7 cellular contexts compared by ENCODE assay signal in the genomic region with DNA sequence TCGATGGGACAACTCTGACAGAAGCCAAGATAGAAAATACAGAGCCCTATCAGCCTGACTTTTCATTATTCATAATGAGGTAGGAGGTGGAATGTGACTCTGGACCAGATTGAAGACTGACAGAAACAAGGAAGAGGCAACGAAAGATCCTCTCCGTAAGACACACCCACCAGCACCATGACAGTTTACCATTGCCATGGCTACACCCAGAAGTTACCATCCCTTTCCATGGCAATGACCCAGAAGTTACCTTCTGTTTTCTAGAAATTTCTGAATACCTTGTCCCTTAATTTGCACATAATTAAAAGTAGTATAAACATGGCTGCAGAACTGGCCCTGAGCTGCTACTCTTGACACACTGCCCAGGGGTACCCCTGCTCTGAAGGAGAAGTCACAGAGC. TPM values are rescaled to one million over a fixed set of nuclear protein-coding genes. Genes with fewer than 3 reads are reported as not detected.
DNase-seq lines count a peak whose midpoint lies in the region; ATAC-seq, FAIRE-seq and TF ChIP-seq lines count a peak whose summit lies in the region.
"Not testable (repeated sequence)": the region's sequence is repeated elsewhere in the genome, so short reads cannot be mapped to it uniquely, and the experiment has no call there.

No MANE protein-coding gene starts in this region.

- H3K36me3 Mint-ChIP-seq in T-cell: peaks cover 37% of the 10 kb centered on the region
- peaks cover 66% of the 10 kb centered on the region for H3K36me3 Mint-ChIP-seq in activated CD4-positive, alpha-beta memory T cell treated with anti-CD3 and anti-CD28 coated beads, Interleukin-2, amount 10 ng/mL, durations not matched to agents 7 days and 5 days (ENCODE audit: low read depth)
- H3K36me3 Mint-ChIP-seq in activated naive CD4-positive, alpha-beta T cell treated with anti-CD3 and anti-CD28 coated beads, Interleukin-2, amount 10 ng/mL, durations not matched to agents 7 days and 5 days: peaks cover 69% of the 10 kb centered on the region
- peaks cover 17% of the 10 kb centered on the region for H3K36me3 Mint-ChIP-seq in stimulated activated effector memory CD8-positive, alpha-beta T cell treated with anti-CD3 and anti-CD28 coated beads, Interleukin-12 subunit alpha, Interleukin-12 subunit beta, amount 100 ng/mL, for 72 hours

- not testable (repeated sequence) for ATAC-seq in DND-41 (ENCODE audit: insufficient read depth, low read depth)
- ATAC-seq in T-cell (replicated peaks in 1 of 4): peak in 1 of 4 experiments; percentile 18
- peak; percentile 34 for ATAC-seq in stimulated activated effector memory CD8-positive, alpha-beta T cell treated with anti-CD3 and anti-CD28 coated beads, Interleukin-12 subunit alpha, Interleukin-12 subunit beta, amount 100 ng/mL, for 72 hours

- not testable (repeated sequence) for H3K27me3 ChIP-seq in DND-41 (ENCODE audit: insufficient read depth, low read length, poor library complexity); effector memory CD4-positive, alpha-beta T cell (replicated peaks; ENCODE audit: control insufficient read depth, insufficient read depth, low read length, poor library complexity, severe bottlenecking)

- H4K20me1 ChIP-seq in DND-41 (ENCODE audit: insufficient read depth, low read length): not testable (repeated sequence)

- H3K4me1 Mint-ChIP-seq in T-cell: peaks cover 83 to 87% (median 87%) of the 10 kb centered on the region in 3 donors
- H3K4me1 Mint-ChIP-seq in activated CD4-positive, alpha-beta memory T cell treated with anti-CD3 and anti-CD28 coated beads, Interleukin-2, amount 10 ng/mL, durations not matched to agents 7 days and 5 days: peaks cover 55% of the 10 kb centered on the region
- peaks cover 56% of the 10 kb centered on the region for H3K4me1 Mint-ChIP-seq in activated naive CD4-positive, alpha-beta T cell treated with anti-CD3 and anti-CD28 coated beads, Interleukin-2, amount 10 ng/mL, durations not matched to agents 7 days and 5 days
- peaks cover 69% of the 10 kb centered on the region for H3K4me1 Mint-ChIP-seq in stimulated activated effector memory CD8-positive, alpha-beta T cell treated with anti-CD3 and anti-CD28 coated beads, Interleukin-12 subunit alpha, Interleukin-12 subunit beta, amount 100 ng/mL, for 72 hours

- not testable (repeated sequence) for TF ChIP-seq CTCF in DND-41 (IDR thresholded peaks at IDR 0.05; ENCODE audit: borderline replicate concordance, extremely low read depth, low read length, poor library complexity, severe bottlenecking)

- CTCF ChIA-PET in T-cell (lab: Charles Lee): interaction anchor here in 1 of 2 donors (0.8 to 1.5 kb wide), 2 partner anchors 29 to 335 kb away, joined by 3 to 6 read pairs; no protein-coding TSS in a partner anchor
- CTCF ChIA-PET in activated CD4-positive, alpha-beta memory T cell treated with anti-CD3 and anti-CD28 coated beads, Interleukin-2, amount 10 ng/mL, durations not matched to agents 7 days and 5 days (lab: Charles Lee): not testable (repeated sequence)
- CTCF ChIA-PET in activated naive CD4-positive, alpha-beta T cell treated with anti-CD3 and anti-CD28 coated beads, Interleukin-2, amount 10 ng/mL, durations not matched to agents 7 days and 5 days (lab: Charles Lee): interaction anchor here (1.2 kb wide), 1 partner anchor 12 kb away, joined by 3 read pairs; no protein-coding TSS in a partner anchor

- not testable (repeated sequence) for H3K4me3 ChIP-seq in DND-41 (ENCODE audit: low read depth in 1 of 2, low read length in 2 of 2); effector memory CD4-positive, alpha-beta T cell (ENCODE audit: insufficient read depth, low read depth, low read length, poor library complexity, severe bottlenecking)

- peak overlapping the region; percentile 9; the same call in 1 of the 2 replicates for H3K9ac ChIP-seq in DND-41 (ENCODE audit: low read depth, low read length)

- H3K9me3 ChIP-seq in DND-41 (ENCODE audit: insufficient read depth, low read length, severe bottlenecking); effector memory CD4-positive, alpha-beta T cell (ENCODE audit: control insufficient read depth, low read length): not testable (repeated sequence)

- peaks cover 89% of the 10 kb centered on the region for H3K79me2 ChIP-seq in DND-41 (ENCODE audit: insufficient read depth, low read length)

- peak overlapping the region in 2 of 3 donors; percentile 35 to 38 for H3K4me3 Mint-ChIP-seq in T-cell
- H3K4me3 Mint-ChIP-seq in activated CD4-positive, alpha-beta memory T cell treated with anti-CD3 and anti-CD28 coated beads, Interleukin-2, amount 10 ng/mL, durations not matched to agents 7 days and 5 days; activated naive CD4-positive, alpha-beta T cell treated with anti-CD3 and anti-CD28 coated beads, Interleukin-2, amount 10 ng/mL, durations not matched to agents 7 days and 5 days: not testable (repeated sequence)
- H3K4me3 Mint-ChIP-seq in stimulated activated effector memory CD8-positive, alpha-beta T cell treated with anti-CD3 and anti-CD28 coated beads, Interleukin-12 subunit alpha, Interleukin-12 subunit beta, amount 100 ng/mL, for 72 hours: peak overlapping the region; percentile 16

- H3K36me3 ChIP-seq in DND-41 (ENCODE audit: insufficient read depth, low read length): peaks cover 18% of the 10 kb centered on the region; the same call in 1 of the 2 replicates
- not testable (repeated sequence) for H3K36me3 ChIP-seq in effector memory CD4-positive, alpha-beta T cell (ENCODE audit: control insufficient read depth, insufficient read depth, low read length)

- POLR2A ChIA-PET in T-cell (lab: Charles Lee): interaction anchor here in 1 of 2 donors (0.7 kb wide), 1 partner anchor 286 kb away, joined by 3 read pairs; no protein-coding TSS in a partner anchor
- POLR2A ChIA-PET in activated CD4-positive, alpha-beta memory T cell treated with anti-CD3 and anti-CD28 coated beads, Interleukin-2, amount 10 ng/mL, durations not matched to agents 7 days and 5 days (lab: Charles Lee): not testable (repeated sequence)

- peak; percentile 80 for FAIRE-seq in HTR-8/SVneo (lab: Jason Lieb, UNC)

- peak overlapping the region; percentile 90 to 92 for H3K27ac Mint-ChIP-seq in T-cell
- peak overlapping the region; percentile 58 for H3K27ac Mint-ChIP-seq in activated CD4-positive, alpha-beta memory T cell treated with anti-CD3 and anti-CD28 coated beads, Interleukin-2, amount 10 ng/mL, durations not matched to agents 7 days and 5 days
- peak overlapping the region; percentile 77 for H3K27ac Mint-ChIP-seq in activated naive CD4-positive, alpha-beta T cell treated with anti-CD3 and anti-CD28 coated beads, Interleukin-2, amount 10 ng/mL, durations not matched to agents 7 days and 5 days
- peak overlapping the region; percentile 82 for H3K27ac Mint-ChIP-seq in stimulated activated effector memory CD8-positive, alpha-beta T cell treated with anti-CD3 and anti-CD28 coated beads, Interleukin-12 subunit alpha, Interleukin-12 subunit beta, amount 100 ng/mL, for 72 hours

- peaks cover 3 to 13% (median 4%) of the 10 kb centered on the region in 3 donors for H3K9me3 Mint-ChIP-seq in T-cell
- H3K9me3 Mint-ChIP-seq in activated CD4-positive, alpha-beta memory T cell treated with anti-CD3 and anti-CD28 coated beads, Interleukin-2, amount 10 ng/mL, durations not matched to agents 7 days and 5 days; stimulated activated effector memory CD8-positive, alpha-beta T cell treated with anti-CD3 and anti-CD28 coated beads, Interleukin-12 subunit alpha, Interleukin-12 subunit beta, amount 100 ng/mL, for 72 hours: not testable (repeated sequence)
- peaks cover 11% of the 10 kb centered on the region for H3K9me3 Mint-ChIP-seq in activated naive CD4-positive, alpha-beta T cell treated with anti-CD3 and anti-CD28 coated beads, Interleukin-2, amount 10 ng/mL, durations not matched to agents 7 days and 5 days

- peak overlapping the region; percentile 68 for H3K27ac ChIP-seq in DND-41 (ENCODE audit: low read length)
- peak overlapping the region; percentile 36 for H3K27ac ChIP-seq in effector memory CD4-positive, alpha-beta T cell (ENCODE audit: insufficient read depth, low read length, poor library complexity, severe bottlenecking)

- H3K4me2 ChIP-seq in DND-41 (ENCODE audit: insufficient read depth, low read length): peak overlapping the region; percentile 45

- not testable (repeated sequence) for H3K27me3 Mint-ChIP-seq in T-cell; activated CD4-positive, alpha-beta memory T cell treated with anti-CD3 and anti-CD28 coated beads, Interleukin-2, amount 10 ng/mL, durations not matched to agents 7 days and 5 days; activated naive CD4-positive, alpha-beta T cell treated with anti-CD3 and anti-CD28 coated beads, Interleukin-2, amount 10 ng/mL, durations not matched to agents 7 days and 5 days

- peaks cover 41% of the 10 kb centered on the region for H3K4me1 ChIP-seq in DND-41 (ENCODE audit: insufficient read depth, low read length)
- H3K4me1 ChIP-seq in effector memory CD4-positive, alpha-beta T cell (ENCODE audit: control insufficient read depth, insufficient read depth, low read length, poor library complexity, severe bottlenecking): peaks cover 25% of the 10 kb centered on the region

- DNase-seq in DND-41; HTR-8/SVneo (ENCODE audit: insufficient read length, low spot score); T-cell; activated CD4-positive, alpha-beta memory T cell treated with anti-CD3 and anti-CD28 coated beads, Interleukin-2, amount 10 ng/mL, durations not matched to agents 7 days and 5 days; activated naive CD4-positive, alpha-beta T cell treated with anti-CD3 and anti-CD28 coated beads, Interleukin-2, amount 10 ng/mL, durations not matched to agents 7 days and 5 days; effector memory CD4-positive, alpha-beta T cell; stimulated activated effector memory CD8-positive, alpha-beta T cell treated with anti-CD3 and anti-CD28 coated beads, Interleukin-12 subunit alpha, Interleukin-12 subunit beta, amount 100 ng/mL, for 72 hours (ENCODE audit: low spot score in 2 of 2): not testable (repeated sequence)

- H2AFZ ChIP-seq in DND-41 (ENCODE audit: low read depth, low read length): not testable (repeated sequence)

RNA-seq across cellular contexts. Expression of a gene that starts 24.5 kb away (rescaled TPM):
- 100 to 1,000 TPM; 148 to 210 (median 176) TPM for total RNA-seq in T-cell
- 100 to 1,000 TPM; 181 to 188 TPM for total RNA-seq in activated CD4-positive, alpha-beta memory T cell treated with anti-CD3 and anti-CD28 coated beads, Interleukin-2, amount 10 ng/mL, durations not matched to agents 7 days and 5 days
